ENCODE assay signal across 16 cellular contexts in genomic region chr10:97570789-97571536, GRCh38. TPM values are rescaled to one million over a fixed set of nuclear protein-coding genes. Genes with fewer than 3 reads are reported as not detected.
A peak's percentile ranks its signal among the peaks of the same experiment; 100 is the strongest.
DNase-seq lines count a peak whose midpoint lies in the region; ATAC-seq and TF ChIP-seq lines count a peak whose summit lies in the region.
"Had no signal": no experiment of that assay in that cellular context is flagged by ENCODE, and none has a peak within 500 bp of the region (broad histone marks: within the 10 kb centered on the region; RNA-seq: fewer than 3 reads in every experiment).

No MANE protein-coding gene starts in this region.

- TF ChIP-seq POLR2A in prostate gland (IDR thresholded peaks at IDR 0.05), result no peak

- H3K27ac ChIP-seq in HUES6 (ENCODE audit: low read depth, low read length), result no peak overlapping the region
- no peak overlapping the region; the same call in 1 of the 2 replicates for H3K27ac ChIP-seq in WERI-Rb-1
- no peak overlapping the region for H3K27ac ChIP-seq in right cardiac atrium (ENCODE audit: low read length)
- peak overlapping the region in 18 of 21 experiments; percentile 18 to 87 (median 65) for H3K27ac ChIP-seq in skin epidermis
- no peak overlapping the region for H3K27ac ChIP-seq in prostate gland
- H3K27ac ChIP-seq: coronary artery, neutrophil had no signal

- 76% methylated on average over 6 of the region's 6 CpGs for WGBS in right cardiac atrium
- WGBS in prostate gland, result 60% methylated on average over 6 of the region's 6 CpGs

- H3K27me3 ChIP-seq in HUES6 (ENCODE audit: control insufficient read depth, insufficient read depth, low read length), result no peaks in the 10 kb centered on the region
- H3K27me3 ChIP-seq in WERI-Rb-1 (ENCODE audit: insufficient read depth, low read depth, severe bottlenecking), result no peaks in the 10 kb centered on the region
- no peaks in the 10 kb centered on the region for H3K27me3 ChIP-seq in right cardiac atrium (ENCODE audit: control insufficient read depth, insufficient read depth)
- no peaks in the 10 kb centered on the region for H3K27me3 ChIP-seq in prostate gland (replicated peaks; ENCODE audit: insufficient read depth)
- H3K27me3 ChIP-seq: neutrophil had no signal

- ATAC-seq in right cardiac atrium, result no peak
- ATAC-seq in HG03139 (IDR thresholded peaks at IDR 0.05; ENCODE audit: unreplicated experiment), result no peak

- no peaks in the 10 kb centered on the region for H3K9me3 ChIP-seq in HUES6 (ENCODE audit: control insufficient read depth, insufficient read depth, low read depth, low read length)
- no peaks in the 10 kb centered on the region for H3K9me3 ChIP-seq in WERI-Rb-1 (ENCODE audit: severe bottlenecking)
- H3K9me3 ChIP-seq in right cardiac atrium (ENCODE audit: control insufficient read depth, low read length), result no peaks in the 10 kb centered on the region
- no peaks in the 10 kb centered on the region for H3K9me3 ChIP-seq in prostate gland
- H3K9me3 ChIP-seq: neutrophil had no signal

- peak overlapping the region; percentile 20 for H3K9ac ChIP-seq in HUES6 (ENCODE audit: low read length)

- H3K36me3 ChIP-seq in HUES6 (ENCODE audit: control insufficient read depth, insufficient read depth, low read length), result peaks cover 27% of the 10 kb centered on the region
- H3K36me3 ChIP-seq in WERI-Rb-1, result no peaks in the 10 kb centered on the region
- H3K36me3 ChIP-seq in prostate gland, result no peaks in the 10 kb centered on the region

- H3K4me1 ChIP-seq in HUES6 (ENCODE audit: control insufficient read depth, insufficient read depth, low read length) (peaks cover 16% of the 10 kb centered on the region), right cardiac atrium (ENCODE audit: control insufficient read depth, insufficient read depth, low read length) (no peaks in the 10 kb centered on the region), prostate gland (replicated peaks) (no peaks in the 10 kb centered on the region)

- intact Hi-C loops in right cardiac atrium (cut with DNase I), result loop anchor here in 1 of 4 donors (5.0 kb wide), 1 partner anchor 41 kb away; no protein-coding TSS in a partner anchor
- intact Hi-C loops in prostate gland (cut with DNase I), result no loop called here

- H3K4me3 ChIP-seq in HUES6 (ENCODE audit: low read depth, low read length) (no peak overlapping the region), WERI-Rb-1 (ENCODE audit: low read depth, low read length) (no peak overlapping the region), right cardiac atrium (ENCODE audit: low read length) (no peak overlapping the region), skin epidermis (no peak overlapping the region), prostate gland (no peak overlapping the region)
- H3K4me3 ChIP-seq: coronary artery had no signal

- TF ChIP-seq CTCF in WERI-Rb-1 (IDR thresholded peaks at IDR 0.05; ENCODE audit: low read depth, low read length) (no peak), prostate gland (IDR thresholded peaks at IDR 0.05) (no peak)

- DNase-seq in WERI-Rb-1, result peak; percentile 46
- peak in 2 of 3 donors; percentile 42 to 45 for DNase-seq in right cardiac atrium
- no peak for DNase-seq in activated CD4-positive, alpha-beta T cell treated with anti-CD3 and anti-CD28 coated beads for 4 hours
- DNase-seq in prostate gland (ENCODE audit: low spot score), result no peak
- DNase-seq in A172 (ENCODE audit: low spot score), result no peak
- DNase-seq: activated CD4-positive, CD25-positive, alpha-beta regulatory T cell treated with anti-CD3 and anti-CD28 coated beads, Interleukin-2, amount 50 U/mL, for 72 hours; activated naive CD8-positive, alpha-beta T cell treated with anti-CD3 and anti-CD28 coated beads for 36 hours; HCEC 1CT; T-helper 1 cell had no signal

RNA-seq across cellular contexts. Expression of gene ANKRD2, which starts 1.6 kb away (rescaled TPM):
- total RNA-seq in right cardiac atrium, result 10 to 100 TPM in 3 of 4 donors, 1 to 10 TPM in 1; 9.9 to 19.3 (median 17.8) TPM
- polyA plus RNA-seq in right cardiac atrium, result 67.6 TPM
- total RNA-seq in prostate gland, result 10 to 100 TPM in 1 of 2 donors, not detected in 1; 13.9 TPM
- 2.0 and 6.7 TPM in 2 replicates for total RNA-seq in A172 (2014; rRNA removed; shearing (Covaris generic))
- total RNA-seq: activated naive CD8-positive, alpha-beta T cell treated with anti-CD3 and anti-CD28 coated beads for 36 hours had no signal

RNA-seq across cellular contexts. Expression of gene HOGA1, which starts 13.2 kb away (rescaled TPM):
- total RNA-seq in right cardiac atrium, result 10 to 100 TPM in 3 of 4 donors, 1 to 10 TPM in 1; 4.4 to 13.4 (median 11.7) TPM
- polyA plus RNA-seq in right cardiac atrium, result 15.0 TPM
- total RNA-seq in prostate gland, result 1 to 10 TPM; 1.0 to 2.7 TPM
- total RNA-seq in A172 (2014; rRNA removed; shearing (Covaris generic)), result 6.3 and 7.7 TPM in 2 replicates
- total RNA-seq: activated naive CD8-positive, alpha-beta T cell treated with anti-CD3 and anti-CD28 coated beads for 36 hours had no signal

RNA-seq across cellular contexts. Expression of gene C10orf62, which starts 18.6 kb away (rescaled TPM):
- total RNA-seq in right cardiac atrium (under 1 TPM in 3 of 4 donors, not detected in 1; 0.25 to 0.76 (median 0.31) TPM), prostate gland (10 to 100 TPM in 1 of 2 donors, not detected in 1; 14.0 TPM)
- polyA plus RNA-seq in right cardiac atrium, result 0.20 TPM
- total RNA-seq in A172 (2014; rRNA removed; shearing (Covaris generic)), result 0.38 TPM in 1 of 2 replicates, not detected in the other
- total RNA-seq: activated naive CD8-positive, alpha-beta T cell treated with anti-CD3 and anti-CD28 coated beads for 36 hours; lung microvascular endothelial cell had no signal
- polyA plus RNA-seq: BJ had no signal

Comparison
In these comparisons a context has a peak if more than half of its experiments do, and no peak if none do; other contexts are left out.
1. H3K27ac ChIP-seq: peak in skin epidermis (18 of 21); none in HUES6 (single experiment), WERI-Rb-1 (single experiment), right cardiac atrium (single experiment) and prostate gland (0 of 2).
2. DNase-seq: peak in WERI-Rb-1 (single experiment) and right cardiac atrium (2 of 3); none in activated CD4-positive, alpha-beta T cell treated with anti-CD3 and anti-CD28 coated beads for 4 hours (0 of 2), prostate gland (single experiment) and A172 (single experiment).